In the genomic region with DNA sequence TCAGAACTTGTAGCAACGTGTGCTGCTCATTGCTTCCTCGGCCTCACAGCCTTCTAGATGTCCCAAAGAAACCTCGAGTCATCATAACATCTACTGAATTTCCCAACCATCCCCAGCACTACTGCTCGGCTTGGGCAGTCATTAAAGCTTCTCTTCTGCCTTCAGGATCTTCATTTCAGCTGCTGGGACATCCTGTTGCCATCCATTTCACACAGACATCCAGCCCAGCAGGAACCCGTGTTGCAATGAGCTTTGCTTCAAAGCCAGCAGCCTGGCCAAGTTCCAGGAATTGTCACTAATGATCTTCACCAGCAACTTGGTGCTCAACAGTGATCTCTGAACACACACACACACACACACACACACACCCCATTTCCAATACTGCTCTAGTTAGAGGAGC, we compare ENCODE assay signal across 8 cellular contexts. TPM values are rescaled to one million over a fixed set of nuclear protein-coding genes. Genes with fewer than 3 reads are reported as not detected.
DNase-seq lines count a peak whose midpoint lies in the region; ATAC-seq and TF ChIP-seq lines count a peak whose summit lies in the region.

No MANE protein-coding gene starts in this region.

- H3K27ac Mint-ChIP-seq in activated naive CD4-positive, alpha-beta T cell treated with anti-CD3 and anti-CD28 coated beads for 36 hours = no peak overlapping the region

- CTCF ChIA-PET in activated naive CD4-positive, alpha-beta T cell treated with anti-CD3 and anti-CD28 coated beads for 36 hours (lab: Charles Lee) = interaction anchor here (0.8 kb wide), 1 partner anchor 407 kb away, joined by 3 read pairs; no protein-coding TSS in a partner anchor

- no peaks in the 10 kb centered on the region for H3K4me1 Mint-ChIP-seq in activated naive CD4-positive, alpha-beta T cell treated with anti-CD3 and anti-CD28 coated beads for 36 hours (ENCODE audit: low read depth)

- intact Hi-C loops in activated naive CD4-positive, alpha-beta T cell treated with anti-CD3 and anti-CD28 coated beads for 36 hours (cut with micrococcal nuclease) = no loop called here

- ATAC-seq in HG03457 (IDR thresholded peaks at IDR 0.05; ENCODE audit: unreplicated experiment) = no peak

- no peaks in the 10 kb centered on the region for H3K27me3 Mint-ChIP-seq in activated naive CD4-positive, alpha-beta T cell treated with anti-CD3 and anti-CD28 coated beads for 36 hours (ENCODE audit: low read depth)

- H3K4me3 ChIP-seq in AG10803 (ENCODE audit: low read length) = no peak overlapping the region
- H3K4me3 ChIP-seq in epithelial cell of esophagus (ENCODE audit: low read length) = no peak overlapping the region

- H3K4me3 Mint-ChIP-seq in activated naive CD4-positive, alpha-beta T cell treated with anti-CD3 and anti-CD28 coated beads for 36 hours = no peak overlapping the region

- no peaks in the 10 kb centered on the region for H3K36me3 Mint-ChIP-seq in activated naive CD4-positive, alpha-beta T cell treated with anti-CD3 and anti-CD28 coated beads for 36 hours (ENCODE audit: low read depth)

- TF ChIP-seq CTCF in AG10803 (conservative IDR thresholded peaks at IDR 0.05; ENCODE audit: low read length) (no peak), epithelial cell of esophagus (IDR thresholded peaks at IDR 0.05; ENCODE audit: insufficient read depth, low read depth, low read length, missing control alignments) (no peak)

- no peaks in the 10 kb centered on the region for H3K9me3 Mint-ChIP-seq in activated naive CD4-positive, alpha-beta T cell treated with anti-CD3 and anti-CD28 coated beads for 36 hours

- DNase-seq in AG10803 (ENCODE audit: low read depth) (peak; percentile 65), NCI-H1694 (lab: John Stamatoyannopoulos, UW) (peak; percentile 42), epithelial cell of esophagus (ENCODE audit: low read depth) (peak; percentile 72), mucosa of gallbladder (ENCODE audit: low spot score) (peak; percentile 88), COLO829 (ENCODE audit: low spot score) (no peak), T-helper 9 cell (no peak)
- no peak for DNase-seq in activated naive CD4-positive, alpha-beta T cell treated with anti-CD3 and anti-CD28 coated beads for 36 hours

RNA-seq across cellular contexts. Expression of gene WLS, which starts 18.5 kb away (rescaled TPM):
- total RNA-seq in mucosa of gallbladder = 205 TPM
- not detected for total RNA-seq in activated naive CD4-positive, alpha-beta T cell treated with anti-CD3 and anti-CD28 coated beads for 36 hours

Comparison
In these comparisons a context has a peak if more than half of its experiments do, and no peak if none do; other contexts are left out.
1. DNase-seq: peak in AG10803 (single experiment), NCI-H1694 (single experiment), epithelial cell of esophagus (single experiment) and mucosa of gallbladder (single experiment); none in activated naive CD4-positive, alpha-beta T cell treated with anti-CD3 and anti-CD28 coated beads for 36 hours (single experiment), COLO829 (single experiment) and T-helper 9 cell (single experiment).
2. RNA of gene WLS, which starts 18.5 kb away (total RNA-seq): 205 TPM in mucosa of gallbladder (single experiment); not detected in activated naive CD4-positive, alpha-beta T cell treated with anti-CD3 and anti-CD28 coated beads for 36 hours; every median in the first group is over 100 times any median in the second.